ENCODE assay signal across 14 cellular contexts in the genomic region with DNA sequence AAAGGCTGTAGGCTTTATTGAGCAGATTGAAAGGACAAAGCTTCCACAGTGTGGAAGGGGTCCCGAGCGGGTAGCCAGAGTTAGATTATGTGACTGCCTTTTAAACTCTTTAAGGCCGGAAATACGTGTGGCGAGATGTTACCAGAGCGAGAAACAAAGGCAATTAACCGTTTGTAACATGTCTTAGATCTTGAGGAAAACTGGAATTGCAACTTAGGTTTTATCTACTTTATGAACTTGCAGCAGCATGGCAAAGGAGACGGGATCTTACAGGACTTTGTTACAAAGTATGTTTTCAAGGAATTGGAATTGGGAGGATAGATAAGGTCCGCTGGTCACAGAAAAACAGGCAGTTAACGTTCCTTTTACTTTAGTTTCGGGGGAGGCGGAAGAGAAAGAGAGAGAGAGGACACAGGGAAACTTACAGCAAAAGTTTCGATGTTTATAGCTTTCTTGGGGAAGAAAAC.
DNase-seq lines count a peak whose midpoint lies in the region; ATAC-seq and TF ChIP-seq lines count a peak whose summit lies in the region.
"Had no signal": no experiment of that assay in that cellular context is flagged by ENCODE, and none has a peak within 500 bp of the region (broad histone marks: within the 10 kb centered on the region; RNA-seq: fewer than 3 reads in every experiment).

No MANE protein-coding gene starts in this region.

- peak overlapping the region; percentile 41 for H3K18ac ChIP-seq in mesendoderm (ENCODE audit: low read length)

- H3K4me1 ChIP-seq in HUES64 (ENCODE audit: insufficient read depth, low read length): peaks cover 53% of the 10 kb centered on the region
- H3K4me1 ChIP-seq in mesendoderm (ENCODE audit: control insufficient read depth, low read depth, low read length): no peaks in the 10 kb centered on the region

- no peak overlapping the region for H3K27ac Mint-ChIP-seq in CD14-positive monocyte
- no peak overlapping the region for H3K27ac Mint-ChIP-seq in activated CD8-positive, alpha-beta T cell treated with anti-CD3 and anti-CD28 coated beads for 36 hours
- no peak overlapping the region for H3K27ac Mint-ChIP-seq in activated T-helper 2 cell treated with anti-CD3 and anti-CD28 coated beads, Interferon-gamma antibody, Interleukin-2, Interleukin-4, amounts not matched to agents 10 μg/mL and 5 μg/mL and 100 μg/mL, durations not matched to agents 14 hours and 24 hours and 36 hours
- H3K27ac Mint-ChIP-seq: CD4-positive, alpha-beta T cell had no signal

- H3K9me3 ChIP-seq in HUES64 (ENCODE audit: insufficient read depth, low read depth, low read length): peaks cover 11% of the 10 kb centered on the region; the same call in 1 of the 2 replicates

- H3K36me3 ChIP-seq in HUES64 (ENCODE audit: insufficient read depth, low read length) (no peaks in the 10 kb centered on the region; the same call in 1 of the 2 replicates), brain microvascular endothelial cell (replicated peaks) (no peaks in the 10 kb centered on the region), mesendoderm (ENCODE audit: control insufficient read depth, insufficient read depth, low read length) (no peaks in the 10 kb centered on the region)

- H3K27ac ChIP-seq in HUES64 (ENCODE audit: low read depth, low read length): peak overlapping the region; percentile 96
- H3K27ac ChIP-seq in brain microvascular endothelial cell: no peak overlapping the region
- no peak overlapping the region for H3K27ac ChIP-seq in mesendoderm (ENCODE audit: low read depth, low read length)

- no peak overlapping the region for H4K8ac ChIP-seq in mesendoderm (ENCODE audit: low read depth, low read length)

- H3K4me3 ChIP-seq in HUES64 (ENCODE audit: low read length) (peak overlapping the region; percentile 14; the same call in 1 of the 2 replicates), brain microvascular endothelial cell (ENCODE audit: low read depth, low read length) (peak overlapping the region; percentile 40), mesendoderm (ENCODE audit: low read length) (no peak overlapping the region)

- no peak overlapping the region for H3K4ac ChIP-seq in mesendoderm (ENCODE audit: low read depth, low read length)

- H2AK5ac ChIP-seq in mesendoderm (ENCODE audit: low read length): no peak overlapping the region

- CTCF ChIA-PET in activated CD8-positive, alpha-beta T cell treated with anti-CD3 and anti-CD28 coated beads for 36 hours (lab: Charles Lee): no interaction called here

- H3K27me3 Mint-ChIP-seq in CD14-positive monocyte (ENCODE audit: low read depth in 3 of 3): no peaks in the 10 kb centered on the region
- H3K27me3 Mint-ChIP-seq in activated CD8-positive, alpha-beta T cell treated with anti-CD3 and anti-CD28 coated beads for 36 hours: no peaks in the 10 kb centered on the region
- H3K27me3 Mint-ChIP-seq in activated T-helper 2 cell treated with anti-CD3 and anti-CD28 coated beads, Interferon-gamma antibody, Interleukin-2, Interleukin-4, amounts not matched to agents 10 μg/mL and 5 μg/mL and 100 μg/mL, durations not matched to agents 14 hours and 24 hours and 36 hours (ENCODE audit: low read depth): no peaks in the 10 kb centered on the region
- H3K27me3 Mint-ChIP-seq: CD4-positive, alpha-beta T cell had no signal

- H3K27me3 ChIP-seq in HUES64 (ENCODE audit: insufficient read depth, low read length) (no peaks in the 10 kb centered on the region), brain microvascular endothelial cell (replicated peaks) (no peaks in the 10 kb centered on the region), mesendoderm (ENCODE audit: insufficient read depth, low read length, poor library complexity) (no peaks in the 10 kb centered on the region)

- no peak for ATAC-seq in activated CD8-positive, alpha-beta T cell treated with anti-CD3 and anti-CD28 coated beads for 36 hours
- ATAC-seq in HG03025 (IDR thresholded peaks at IDR 0.05; ENCODE audit: low FRiP score, unreplicated experiment): no peak
- ATAC-seq: SK-N-SH treated with all-trans-retinoic acid at 6 μM for 48 hours had no signal

- POLR2A ChIA-PET in activated CD8-positive, alpha-beta T cell treated with anti-CD3 and anti-CD28 coated beads for 36 hours (lab: Charles Lee): no interaction called here

- H3K36me3 Mint-ChIP-seq in CD14-positive monocyte: no peaks in the 10 kb centered on the region
- no peaks in the 10 kb centered on the region for H3K36me3 Mint-ChIP-seq in activated CD8-positive, alpha-beta T cell treated with anti-CD3 and anti-CD28 coated beads for 36 hours (ENCODE audit: low read depth)
- H3K36me3 Mint-ChIP-seq in activated T-helper 2 cell treated with anti-CD3 and anti-CD28 coated beads, Interferon-gamma antibody, Interleukin-2, Interleukin-4, amounts not matched to agents 10 μg/mL and 5 μg/mL and 100 μg/mL, durations not matched to agents 14 hours and 24 hours and 36 hours (ENCODE audit: low read depth): no peaks in the 10 kb centered on the region

- in situ Hi-C loops in brain microvascular endothelial cell (cut with HindIII; ENCODE audit: low pct_ligation_motif_present, low sequenced_read_pairs): no loop called here

- no peak overlapping the region for H3K23ac ChIP-seq in mesendoderm (ENCODE audit: low read length)

- no peak overlapping the region for H2BK5ac ChIP-seq in mesendoderm (ENCODE audit: low read length)

- no peaks in the 10 kb centered on the region for H3K4me1 Mint-ChIP-seq in CD14-positive monocyte
- H3K4me1 Mint-ChIP-seq in activated CD8-positive, alpha-beta T cell treated with anti-CD3 and anti-CD28 coated beads for 36 hours (ENCODE audit: low read depth): no peaks in the 10 kb centered on the region
- no peaks in the 10 kb centered on the region for H3K4me1 Mint-ChIP-seq in activated T-helper 2 cell treated with anti-CD3 and anti-CD28 coated beads, Interferon-gamma antibody, Interleukin-2, Interleukin-4, amounts not matched to agents 10 μg/mL and 5 μg/mL and 100 μg/mL, durations not matched to agents 14 hours and 24 hours and 36 hours (ENCODE audit: low read depth)

- TF ChIP-seq CTCF in CD14-positive monocyte (IDR thresholded peaks at IDR 0.05) (no peak), brain microvascular endothelial cell (IDR thresholded peaks at IDR 0.05; ENCODE audit: low read depth, low read length, missing control alignments) (no peak)
- TF ChIP-seq CTCF in activated CD8-positive, alpha-beta T cell treated with anti-CD3 and anti-CD28 coated beads for 36 hours (IDR thresholded peaks at IDR 0.05): no peak

- peak overlapping the region; percentile 35 to 58 for H3K4me3 Mint-ChIP-seq in CD14-positive monocyte
- no peak overlapping the region for H3K4me3 Mint-ChIP-seq in activated CD8-positive, alpha-beta T cell treated with anti-CD3 and anti-CD28 coated beads for 36 hours
- H3K4me3 Mint-ChIP-seq in activated T-helper 2 cell treated with anti-CD3 and anti-CD28 coated beads, Interferon-gamma antibody, Interleukin-2, Interleukin-4, amounts not matched to agents 10 μg/mL and 5 μg/mL and 100 μg/mL, durations not matched to agents 14 hours and 24 hours and 36 hours (ENCODE audit: low read depth): no peak overlapping the region
- H3K4me3 Mint-ChIP-seq: CD4-positive, alpha-beta T cell had no signal

- peak overlapping the region; percentile 45 for H3K56ac ChIP-seq in mesendoderm (ENCODE audit: low read length)

- no peak overlapping the region for H2BK15ac ChIP-seq in mesendoderm (replicated peaks; ENCODE audit: low read depth)

- H3K9me3 Mint-ChIP-seq in CD14-positive monocyte: peaks cover 0 to 5% (median 3%) of the 10 kb centered on the region in 7 donors
- H3K9me3 Mint-ChIP-seq in activated CD8-positive, alpha-beta T cell treated with anti-CD3 and anti-CD28 coated beads for 36 hours: peaks cover 7% of the 10 kb centered on the region
- peaks cover 10% of the 10 kb centered on the region for H3K9me3 Mint-ChIP-seq in activated T-helper 2 cell treated with anti-CD3 and anti-CD28 coated beads, Interferon-gamma antibody, Interleukin-2, Interleukin-4, amounts not matched to agents 10 μg/mL and 5 μg/mL and 100 μg/mL, durations not matched to agents 14 hours and 24 hours and 36 hours

- intact Hi-C loops in CD14-positive monocyte (cut with micrococcal nuclease): no loop called here
- intact Hi-C loops in activated CD8-positive, alpha-beta T cell treated with anti-CD3 and anti-CD28 coated beads for 36 hours (cut with micrococcal nuclease): no loop called here
- intact Hi-C loops in activated T-helper 2 cell treated with anti-CD3 and anti-CD28 coated beads, Interferon-gamma antibody, Interleukin-2, Interleukin-4, amounts not matched to agents 10 μg/mL and 5 μg/mL and 100 μg/mL, durations not matched to agents 14 hours and 24 hours and 36 hours (cut with micrococcal nuclease): no loop called here

- no peaks in the 10 kb centered on the region for H3K79me1 ChIP-seq in mesendoderm (ENCODE audit: low read length)

- 45% methylated on average over 13 of the region's 13 CpGs for WGBS in HUES64
- no CpG with 5 or more reads among the region's 13 CpGs for WGBS in mesendoderm (ENCODE audit: extremely low coverage, insufficient coverage, low lambda C conversion rate)

- H2BK120ac ChIP-seq in mesendoderm (ENCODE audit: low read depth, low read length): peak overlapping the region; percentile 73

- no peak overlapping the region for H3K4me2 ChIP-seq in mesendoderm (ENCODE audit: low read length)

- H3K79me2 ChIP-seq in mesendoderm (ENCODE audit: control insufficient read depth, insufficient read depth, low read length): no peaks in the 10 kb centered on the region

- H4K5ac ChIP-seq in mesendoderm (ENCODE audit: low read length): peak overlapping the region; percentile 73

- H3K9ac ChIP-seq in HUES64 (ENCODE audit: low read depth, low read length) (peak overlapping the region; percentile 66), mesendoderm (ENCODE audit: low read length) (no peak overlapping the region)

- no peak for DNase-seq in CD14-positive monocyte (ENCODE audit: low spot score)
- DNase-seq in brain microvascular endothelial cell: no peak
- DNase-seq in mesendoderm: peak; percentile 24
- no peak for DNase-seq in activated CD8-positive, alpha-beta T cell treated with anti-CD3 and anti-CD28 coated beads for 36 hours
- no peak for DNase-seq in stimulated activated CD4-positive, alpha-beta T cell treated with anti-CD3 and anti-CD28 coated beads, Interleukin-2, amount 100 ng/mL, for 48 hours
- no peak for DNase-seq in activated T-helper 2 cell treated with anti-CD3 and anti-CD28 coated beads, Interferon-gamma antibody, Interleukin-2, Interleukin-4, amounts not matched to agents 10 μg/mL and 5 μg/mL and 100 μg/mL, durations not matched to agents 14 hours and 24 hours and 36 hours (ENCODE audit: low spot score)
- DNase-seq: amygdala; CD4-positive, alpha-beta T cell; erythroblast; NCI-H510A; stimulated activated CD4-positive, alpha-beta T cell treated with anti-CD3 and anti-CD28 coated beads, Interleukin-4, amount 100 ng/mL, for 4 hours had no signal

Comparison
In these comparisons a context has a peak if more than half of its experiments do, and no peak if none do; other contexts are left out.
1. H3K4me3 Mint-ChIP-seq: peak in CD14-positive monocyte (2 of 2); none in activated CD8-positive, alpha-beta T cell treated with anti-CD3 and anti-CD28 coated beads for 36 hours (single experiment) and activated T-helper 2 cell treated with anti-CD3 and anti-CD28 coated beads, Interferon-gamma antibody, Interleukin-2, Interleukin-4, amounts not matched to agents 10 μg/mL and 5 μg/mL and 100 μg/mL, durations not matched to agents 14 hours and 24 hours and 36 hours (single experiment).